ENCODE assay signal across 14 cellular contexts in genomic region chr15:71588746-71589145, GRCh38.
DNase-seq lines count a peak whose midpoint lies in the region; TF ChIP-seq lines count a peak whose summit lies in the region.
"Had no signal": no experiment of that assay in that cellular context is flagged by ENCODE, and none has a peak within 500 bp of the region (broad histone marks: within the 10 kb centered on the region; RNA-seq: fewer than 3 reads in every experiment).

No MANE protein-coding gene starts in this region.

- H3K27me3 Mint-ChIP-seq in nephron progenitor cell (ENCODE audit: low read depth, poor library complexity), result no peaks in the 10 kb centered on the region

- in situ Hi-C loops in GM13976 (cut with MboI; ENCODE audit: low sequenced_read_pairs, unreplicated experiment), result no loop called here

- peaks cover 30% of the 10 kb centered on the region for H3K9me3 Mint-ChIP-seq in nephron progenitor cell

- peaks cover 29% of the 10 kb centered on the region for H3K4me1 Mint-ChIP-seq in nephron progenitor cell
- H3K4me1 Mint-ChIP-seq: activated naive CD8-positive, alpha-beta T cell treated with anti-CD3 and anti-CD28 coated beads, Interleukin-2, amount 50 U/mL, for 24 hours; CD4-positive, alpha-beta memory T cell; T-helper 17 cell had no signal

- TF ChIP-seq CTCF in epithelial cell of esophagus (IDR thresholded peaks at IDR 0.05; ENCODE audit: insufficient read depth, low read depth, low read length, missing control alignments) (no peak), nephron progenitor cell (IDR thresholded peaks at IDR 0.05) (no peak), GM13976 (IDR thresholded peaks at IDR 0.05; ENCODE audit: borderline replicate concordance, control extremely low read depth, extremely low read depth, insufficient read depth, missing control alignments) (no peak)

- H3K27ac Mint-ChIP-seq in nephron progenitor cell, result peak overlapping the region; percentile 17
- H3K27ac Mint-ChIP-seq: activated naive CD8-positive, alpha-beta T cell treated with anti-CD3 and anti-CD28 coated beads, Interleukin-2, amount 50 U/mL, for 24 hours; CD4-positive, alpha-beta memory T cell; T-helper 17 cell had no signal

- H3K4me3 ChIP-seq in epithelial cell of esophagus (ENCODE audit: low read length), result no peak overlapping the region
- H3K4me3 ChIP-seq: left ventricle myocardium inferior had no signal

- DNase-seq in ELF-1 (ENCODE audit: low read depth, low spot score) (peak; percentile 53), RKO (ENCODE audit: low spot score) (peak; percentile 21), epithelial cell of esophagus (ENCODE audit: low read depth) (peak; percentile 69), nephron progenitor cell (no peak), T-helper 9 cell (no peak), hypothalamus (lab: John Stamatoyannopoulos, UW) (no peak), HuH-7 (ENCODE audit: low spot score) (no peak), GM13976 (ENCODE audit: low spot score) (no peak)
- DNase-seq: activated CD8-positive, alpha-beta memory T cell treated with anti-CD3 and anti-CD28 coated beads for 24 hours; activated naive CD8-positive, alpha-beta T cell treated with anti-CD3 and anti-CD28 coated beads, Interleukin-2, amount 50 U/mL, for 24 hours; CD4-positive, alpha-beta memory T cell; left ventricle myocardium inferior; NCI-H748 treated with DMSO at 0.1 percent for 48 hours; T-helper 17 cell had no signal

- H3K36me3 Mint-ChIP-seq in nephron progenitor cell (ENCODE audit: low read depth), result peaks cover 20% of the 10 kb centered on the region

- H3K4me3 Mint-ChIP-seq in nephron progenitor cell, result no peak overlapping the region
- H3K4me3 Mint-ChIP-seq: activated naive CD8-positive, alpha-beta T cell treated with anti-CD3 and anti-CD28 coated beads, Interleukin-2, amount 50 U/mL, for 24 hours; CD4-positive, alpha-beta memory T cell; T-helper 17 cell had no signal

Comparison
In these comparisons a context has a peak if more than half of its experiments do, and no peak if none do; other contexts are left out.
1. DNase-seq: peak in ELF-1 (single experiment), RKO (single experiment) and epithelial cell of esophagus (single experiment); none in nephron progenitor cell (single experiment), T-helper 9 cell (single experiment), hypothalamus (0 of 51), HuH-7 (single experiment) and GM13976 (single experiment).